ENCODE assay signal across 1 cellular context in the genomic region with DNA sequence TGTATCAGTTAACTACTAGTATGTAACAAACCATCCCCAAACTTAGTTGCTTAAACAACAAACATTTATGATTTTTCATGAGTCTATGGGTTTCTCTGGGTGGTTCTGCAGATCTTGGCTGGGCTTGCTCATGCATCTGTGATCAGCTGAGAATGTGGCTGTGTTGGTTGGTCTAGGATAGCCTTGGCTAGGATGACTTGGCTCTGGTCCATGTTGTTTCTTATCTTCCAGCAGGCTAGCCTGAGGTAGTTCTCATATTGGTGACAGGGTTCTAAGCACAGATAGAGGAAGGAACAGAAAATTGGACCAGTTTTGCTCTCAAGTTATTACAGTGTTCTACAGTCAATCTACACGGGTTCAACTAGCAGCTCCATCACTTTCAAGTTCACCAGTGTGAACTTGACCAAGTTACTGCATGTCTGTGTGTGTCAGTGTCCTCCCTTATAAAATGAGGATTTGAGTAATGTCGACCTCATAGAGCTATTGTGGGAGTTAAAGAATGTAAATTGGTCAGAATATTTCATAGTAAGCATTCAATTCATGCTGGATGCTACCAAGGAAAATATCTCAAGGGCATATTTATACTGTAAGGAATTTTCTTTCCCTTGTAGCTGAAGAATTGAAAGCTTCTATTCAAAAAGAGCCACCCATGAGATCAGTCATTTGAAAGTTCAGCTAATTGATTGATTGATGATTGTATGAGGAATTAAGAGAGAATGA.
TF ChIP-seq lines count a peak whose summit lies in the region.

No MANE protein-coding gene starts in this region.

TF ChIP-seq in K562, 482 proteins besides CTCF, POLR2A, EP300 and RAD21 (continued from another document and continues in another):
- TF ChIP-seq, protein P1, sequence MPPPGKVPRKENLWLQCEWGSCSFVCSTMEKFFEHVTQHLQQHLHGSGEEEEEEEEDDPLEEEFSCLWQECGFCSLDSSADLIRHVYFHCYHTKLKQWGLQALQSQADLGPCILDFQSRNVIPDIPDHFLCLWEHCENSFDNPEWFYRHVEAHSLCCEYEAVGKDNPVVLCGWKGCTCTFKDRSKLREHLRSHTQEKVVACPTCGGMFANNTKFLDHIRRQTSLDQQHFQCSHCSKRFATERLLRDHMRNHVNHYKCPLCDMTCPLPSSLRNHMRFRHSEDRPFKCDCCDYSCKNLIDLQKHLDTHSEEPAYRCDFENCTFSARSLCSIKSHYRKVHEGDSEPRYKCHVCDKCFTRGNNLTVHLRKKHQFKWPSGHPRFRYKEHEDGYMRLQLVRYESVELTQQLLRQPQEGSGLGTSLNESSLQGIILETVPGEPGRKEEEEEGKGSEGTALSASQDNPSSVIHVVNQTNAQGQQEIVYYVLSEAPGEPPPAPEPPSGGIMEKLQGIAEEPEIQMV (tag; conservative IDR thresholded peaks at IDR 0.05; ENCODE audit: low read depth) = no peak
- TF ChIP-seq THRA (IDR thresholded peaks at IDR 0.05) (no peak), ZNF41 (CRISPR knock-in tag; conservative IDR thresholded peaks at IDR 0.05) (no peak), NONO (IDR thresholded peaks at IDR 0.05; ENCODE audit: low read depth in 2 of 2, low read length in 1 of 2) (no peak), NELFE (IDR thresholded peaks at IDR 0.05; ENCODE audit: insufficient read depth, insufficient read length) (no peak), ZNF121 (CRISPR knock-in tag; conservative IDR thresholded peaks at IDR 0.05) (no peak), SNRNP70 (optimal IDR thresholded peaks at IDR 0.05; ENCODE audit: low read depth, low read length) (no peak), E4F1 (CRISPR knock-in tag; IDR thresholded peaks at IDR 0.05; ENCODE audit: borderline replicate concordance) (no peak), SAP30 (IDR thresholded peaks at IDR 0.05; ENCODE audit: borderline replicate concordance, insufficient read depth, low read depth, low read length, poor library complexity, severe bottlenecking) (no peak), TEAD4 (IDR thresholded peaks at IDR 0.05; ENCODE audit: low read length) (peak; percentile 55), TEAD4 (CRISPR knock-in tag; IDR thresholded peaks at IDR 0.05; ENCODE audit: borderline replicate concordance) (no peak), NFE2 (IDR thresholded peaks at IDR 0.05; ENCODE audit: low read depth) (no peak), HEY1 (CRISPR knock-in tag; IDR thresholded peaks at IDR 0.05; ENCODE audit: borderline replicate concordance) (no peak), SRF (CRISPR knock-in tag; IDR thresholded peaks at IDR 0.05) (no peak), NCOA2 (IDR thresholded peaks at IDR 0.05; ENCODE audit: partially characterized antibody in 2 of 2) (no peak), KLF1 (tag; IDR thresholded peaks at IDR 0.05) (no peak), ZC3H8 (IDR thresholded peaks at IDR 0.05) (no peak), ZNF143 (CRISPR knock-in tag; IDR thresholded peaks at IDR 0.05) (no peak), SRSF7 (optimal IDR thresholded peaks at IDR 0.05; ENCODE audit: low read depth, low read length) (no peak), TCFL5 (CRISPR knock-in tag; conservative IDR thresholded peaks at IDR 0.05) (no peak), NFATC3 (IDR thresholded peaks at IDR 0.05) (no peak), KLF10 (CRISPR knock-in tag; IDR thresholded peaks at IDR 0.05) (no peak), EHMT2 (IDR thresholded peaks at IDR 0.05) (peak; percentile 36; the same call in 1 of the 2 replicates), U2AF1 (optimal IDR thresholded peaks at IDR 0.05; ENCODE audit: low read depth, low read length) (no peak), TAF1 (IDR thresholded peaks at IDR 0.05; ENCODE audit: control insufficient read depth, extremely low read depth, insufficient read depth, low read length, severe bottlenecking) (no peak), ARID2 (IDR thresholded peaks at IDR 0.05) (no peak), RBM39 (optimal IDR thresholded peaks at IDR 0.05; ENCODE audit: low read depth, low read length) (no peak), CTBP1 (IDR thresholded peaks at IDR 0.05; ENCODE audit: borderline replicate concordance) (peak; percentile 86), RFX5 (IDR thresholded peaks at IDR 0.05; ENCODE audit: low read depth, low read length) (no peak), ZNF398 (CRISPR knock-in tag; IDR thresholded peaks at IDR 0.05) (no peak), PRMT5 (CRISPR knock-in tag; IDR thresholded peaks at IDR 0.05) (no peak), SREBF1 (IDR thresholded peaks at IDR 0.05; ENCODE audit: borderline replicate concordance, low read depth, low read length) (no peak), ZNF445 (CRISPR knock-in tag; IDR thresholded peaks at IDR 0.05; ENCODE audit: low read depth) (no peak), HNRNPLL (IDR thresholded peaks at IDR 0.05; ENCODE audit: low read depth, low read length, poor library complexity, severe bottlenecking) (no peak), ZNF77 (CRISPR knock-in tag; IDR thresholded peaks at IDR 0.05) (no peak), ZNF239 (CRISPR knock-in tag; IDR thresholded peaks at IDR 0.05) (peak; percentile 31; the same call in 1 of the 2 replicates), SIN3A (IDR thresholded peaks at IDR 0.05; ENCODE audit: borderline replicate concordance in 2 of 2, control insufficient read depth in 1 of 2, low read depth in 2 of 2, low read length in 2 of 2) (no peak), CEBPB (tag; IDR thresholded peaks at IDR 0.05) (no peak), ZNF583 (CRISPR knock-in tag; IDR thresholded peaks at IDR 0.05) (0 out of 2 replicates have a peak, but pooled peaks have one; percentile 69), HOXB6 (CRISPR knock-in tag; IDR thresholded peaks at IDR 0.05; ENCODE audit: borderline replicate concordance) (no peak)
- TF ChIP-seq, protein P2, sequence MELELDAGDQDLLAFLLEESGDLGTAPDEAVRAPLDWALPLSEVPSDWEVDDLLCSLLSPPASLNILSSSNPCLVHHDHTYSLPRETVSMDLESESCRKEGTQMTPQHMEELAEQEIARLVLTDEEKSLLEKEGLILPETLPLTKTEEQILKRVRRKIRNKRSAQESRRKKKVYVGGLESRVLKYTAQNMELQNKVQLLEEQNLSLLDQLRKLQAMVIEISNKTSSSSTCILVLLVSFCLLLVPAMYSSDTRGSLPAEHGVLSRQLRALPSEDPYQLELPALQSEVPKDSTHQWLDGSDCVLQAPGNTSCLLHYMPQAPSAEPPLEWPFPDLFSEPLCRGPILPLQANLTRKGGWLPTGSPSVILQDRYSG (tag; conservative IDR thresholded peaks at IDR 0.05; ENCODE audit: low read depth) = no peak
- TF ChIP-seq, protein P3, sequence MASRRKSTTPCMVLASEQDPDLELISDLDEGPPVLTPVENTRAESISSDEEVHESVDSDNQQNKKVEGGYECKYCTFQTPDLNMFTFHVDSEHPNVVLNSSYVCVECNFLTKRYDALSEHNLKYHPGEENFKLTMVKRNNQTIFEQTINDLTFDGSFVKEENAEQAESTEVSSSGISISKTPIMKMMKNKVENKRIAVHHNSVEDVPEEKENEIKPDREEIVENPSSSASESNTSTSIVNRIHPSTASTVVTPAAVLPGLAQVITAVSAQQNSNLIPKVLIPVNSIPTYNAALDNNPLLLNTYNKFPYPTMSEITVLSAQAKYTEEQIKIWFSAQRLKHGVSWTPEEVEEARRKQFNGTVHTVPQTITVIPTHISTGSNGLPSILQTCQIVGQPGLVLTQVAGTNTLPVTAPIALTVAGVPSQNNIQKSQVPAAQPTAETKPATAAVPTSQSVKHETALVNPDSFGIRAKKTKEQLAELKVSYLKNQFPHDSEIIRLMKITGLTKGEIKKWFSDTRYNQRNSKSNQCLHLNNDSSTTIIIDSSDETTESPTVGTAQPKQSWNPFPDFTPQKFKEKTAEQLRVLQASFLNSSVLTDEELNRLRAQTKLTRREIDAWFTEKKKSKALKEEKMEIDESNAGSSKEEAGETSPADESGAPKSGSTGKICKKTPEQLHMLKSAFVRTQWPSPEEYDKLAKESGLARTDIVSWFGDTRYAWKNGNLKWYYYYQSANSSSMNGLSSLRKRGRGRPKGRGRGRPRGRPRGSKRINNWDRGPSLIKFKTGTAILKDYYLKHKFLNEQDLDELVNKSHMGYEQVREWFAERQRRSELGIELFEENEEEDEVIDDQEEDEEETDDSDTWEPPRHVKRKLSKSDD (conservative IDR thresholded peaks at IDR 0.05; ENCODE audit: low read length) = no peak
- TF ChIP-seq, protein P4, sequence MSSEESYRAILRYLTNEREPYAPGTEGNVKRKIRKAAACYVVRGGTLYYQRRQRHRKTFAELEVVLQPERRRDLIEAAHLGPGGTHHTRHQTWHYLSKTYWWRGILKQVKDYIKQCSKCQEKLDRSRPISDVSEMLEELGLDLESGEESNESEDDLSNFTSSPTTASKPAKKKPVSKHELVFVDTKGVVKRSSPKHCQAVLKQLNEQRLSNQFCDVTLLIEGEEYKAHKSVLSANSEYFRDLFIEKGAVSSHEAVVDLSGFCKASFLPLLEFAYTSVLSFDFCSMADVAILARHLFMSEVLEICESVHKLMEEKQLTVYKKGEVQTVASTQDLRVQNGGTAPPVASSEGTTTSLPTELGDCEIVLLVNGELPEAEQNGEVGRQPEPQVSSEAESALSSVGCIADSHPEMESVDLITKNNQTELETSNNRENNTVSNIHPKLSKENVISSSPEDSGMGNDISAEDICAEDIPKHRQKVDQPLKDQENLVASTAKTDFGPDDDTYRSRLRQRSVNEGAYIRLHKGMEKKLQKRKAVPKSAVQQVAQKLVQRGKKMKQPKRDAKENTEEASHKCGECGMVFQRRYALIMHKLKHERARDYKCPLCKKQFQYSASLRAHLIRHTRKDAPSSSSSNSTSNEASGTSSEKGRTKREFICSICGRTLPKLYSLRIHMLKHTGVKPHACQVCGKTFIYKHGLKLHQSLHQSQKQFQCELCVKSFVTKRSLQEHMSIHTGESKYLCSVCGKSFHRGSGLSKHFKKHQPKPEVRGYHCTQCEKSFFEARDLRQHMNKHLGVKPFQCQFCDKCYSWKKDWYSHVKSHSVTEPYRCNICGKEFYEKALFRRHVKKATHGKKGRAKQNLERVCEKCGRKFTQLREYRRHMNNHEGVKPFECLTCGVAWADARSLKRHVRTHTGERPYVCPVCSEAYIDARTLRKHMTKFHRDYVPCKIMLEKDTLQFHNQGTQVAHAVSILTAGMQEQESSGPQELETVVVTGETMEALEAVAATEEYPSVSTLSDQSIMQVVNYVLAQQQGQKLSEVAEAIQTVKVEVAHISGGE (CRISPR knock-in tag; IDR thresholded peaks at IDR 0.05) = no peak
- TF ChIP-seq, protein P5, sequence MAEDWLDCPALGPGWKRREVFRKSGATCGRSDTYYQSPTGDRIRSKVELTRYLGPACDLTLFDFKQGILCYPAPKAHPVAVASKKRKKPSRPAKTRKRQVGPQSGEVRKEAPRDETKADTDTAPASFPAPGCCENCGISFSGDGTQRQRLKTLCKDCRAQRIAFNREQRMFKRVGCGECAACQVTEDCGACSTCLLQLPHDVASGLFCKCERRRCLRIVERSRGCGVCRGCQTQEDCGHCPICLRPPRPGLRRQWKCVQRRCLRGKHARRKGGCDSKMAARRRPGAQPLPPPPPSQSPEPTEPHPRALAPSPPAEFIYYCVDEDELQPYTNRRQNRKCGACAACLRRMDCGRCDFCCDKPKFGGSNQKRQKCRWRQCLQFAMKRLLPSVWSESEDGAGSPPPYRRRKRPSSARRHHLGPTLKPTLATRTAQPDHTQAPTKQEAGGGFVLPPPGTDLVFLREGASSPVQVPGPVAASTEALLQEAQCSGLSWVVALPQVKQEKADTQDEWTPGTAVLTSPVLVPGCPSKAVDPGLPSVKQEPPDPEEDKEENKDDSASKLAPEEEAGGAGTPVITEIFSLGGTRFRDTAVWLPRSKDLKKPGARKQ (CRISPR knock-in tag; IDR thresholded peaks at IDR 0.05) = no peak
